8 cellular contexts compared by ENCODE assay signal in genomic region chr14:105999361-106000028, GRCh38.
DNase-seq lines count a peak whose midpoint lies in the region; ATAC-seq and TF ChIP-seq lines count a peak whose summit lies in the region.
"Had no signal": no experiment of that assay in that cellular context is flagged by ENCODE, and none has a peak within 500 bp of the region (broad histone marks: within the 10 kb centered on the region; RNA-seq: fewer than 3 reads in every experiment).

No MANE protein-coding gene starts in this region.

- H3K9me3 ChIP-seq in heart right ventricle (no peaks in the 10 kb centered on the region), vagina (no peaks in the 10 kb centered on the region)

- H3K4me3 Mint-ChIP-seq in activated T-helper 1 cell treated with anti-CD3 and anti-CD28 coated beads, Interleukin-12 subunit alpha, Interleukin-12 subunit beta, Interleukin-2, Interleukin-4 antibody, amounts not matched to agents 30 ng/mL and 10 ng/mL and 1 ng/mL, durations not matched to agents 14 hours and 24 hours and 36 hours, result no peak overlapping the region

- WGBS in heart right ventricle, 2 donors, result 50 to 69% methylated on average over 11 to 15 of the region's 15 CpGs

- H3K27me3 ChIP-seq in heart right ventricle (peaks cover 0 to 14% (median 0%) of the 10 kb centered on the region in 7 donors), vagina (no peaks in the 10 kb centered on the region)

- peak; percentile 64 for DNase-seq in GM13976 (ENCODE audit: low spot score)
- peak; percentile 41 to 46 for DNase-seq in NOMO-1 (lab: John Stamatoyannopoulos, UW; ENCODE audit: unreplicated experiment in 2 of 2)
- peak; percentile 85 for DNase-seq in activated T-helper 1 cell treated with anti-CD3 and anti-CD28 coated beads, Interleukin-12 subunit alpha, Interleukin-12 subunit beta, Interleukin-2, Interleukin-4 antibody, amounts not matched to agents 30 ng/mL and 10 ng/mL and 1 ng/mL, durations not matched to agents 14 hours and 24 hours and 36 hours (ENCODE audit: low spot score)
- DNase-seq in heart right ventricle, result peak; percentile 55 to 63
- DNase-seq in stimulated activated CD4-positive, alpha-beta T cell treated with anti-CD3 and anti-CD28 coated beads, TNF-alpha, amount 100 ng/mL, for 48 hours (ENCODE audit: low read depth in 3 of 3), result peak; percentile 81 to 99 (median 97)
- DNase-seq in vagina (ENCODE audit: extremely low spot score in 2 of 2), result no peak

- peaks cover 0 to 4% (median 0%) of the 10 kb centered on the region in 9 donors for H3K4me1 ChIP-seq in heart right ventricle
- H3K4me1 ChIP-seq in vagina, result no peaks in the 10 kb centered on the region

- intact Hi-C loops in activated T-helper 1 cell treated with anti-CD3 and anti-CD28 coated beads, Interleukin-12 subunit alpha, Interleukin-12 subunit beta, Interleukin-2, Interleukin-4 antibody, amounts not matched to agents 30 ng/mL and 10 ng/mL and 1 ng/mL, durations not matched to agents 14 hours and 24 hours and 36 hours (cut with micrococcal nuclease), result loop anchor here (1.0 to 2.0 kb wide), 3 partner anchors 15 to 54 kb away; no protein-coding TSS in a partner anchor
- intact Hi-C loops in heart right ventricle (cut with DNase I) (no loop called here), vagina (cut with DNase I) (no loop called here)

- H3K36me3 ChIP-seq in heart right ventricle, result no peaks in the 10 kb centered on the region
- no peaks in the 10 kb centered on the region for H3K36me3 ChIP-seq in vagina

- H3K27ac Mint-ChIP-seq in activated T-helper 1 cell treated with anti-CD3 and anti-CD28 coated beads, Interleukin-12 subunit alpha, Interleukin-12 subunit beta, Interleukin-2, Interleukin-4 antibody, amounts not matched to agents 30 ng/mL and 10 ng/mL and 1 ng/mL, durations not matched to agents 14 hours and 24 hours and 36 hours, result peak overlapping the region; percentile 71

- no peaks in the 10 kb centered on the region for H3K9me3 Mint-ChIP-seq in activated T-helper 1 cell treated with anti-CD3 and anti-CD28 coated beads, Interleukin-12 subunit alpha, Interleukin-12 subunit beta, Interleukin-2, Interleukin-4 antibody, amounts not matched to agents 30 ng/mL and 10 ng/mL and 1 ng/mL, durations not matched to agents 14 hours and 24 hours and 36 hours

- no peaks in the 10 kb centered on the region for H3K36me3 Mint-ChIP-seq in activated T-helper 1 cell treated with anti-CD3 and anti-CD28 coated beads, Interleukin-12 subunit alpha, Interleukin-12 subunit beta, Interleukin-2, Interleukin-4 antibody, amounts not matched to agents 30 ng/mL and 10 ng/mL and 1 ng/mL, durations not matched to agents 14 hours and 24 hours and 36 hours (ENCODE audit: low read depth)
- H3K36me3 Mint-ChIP-seq: activated naive CD8-positive, alpha-beta T cell had no signal

- in situ Hi-C loops in GM13976 (cut with MboI; ENCODE audit: low sequenced_read_pairs, unreplicated experiment), result no loop called here

- TF ChIP-seq POLR2A in vagina (IDR thresholded peaks at IDR 0.05), result no peak

- H3K4me1 Mint-ChIP-seq in activated T-helper 1 cell treated with anti-CD3 and anti-CD28 coated beads, Interleukin-12 subunit alpha, Interleukin-12 subunit beta, Interleukin-2, Interleukin-4 antibody, amounts not matched to agents 30 ng/mL and 10 ng/mL and 1 ng/mL, durations not matched to agents 14 hours and 24 hours and 36 hours (ENCODE audit: low read depth), result peaks cover 43% of the 10 kb centered on the region

- H3K27ac ChIP-seq in heart right ventricle (no peak overlapping the region), vagina (no peak overlapping the region)

- no peak overlapping the region for H3K4me3 ChIP-seq in heart right ventricle
- H3K4me3 ChIP-seq in vagina, result no peak overlapping the region

- TF ChIP-seq CTCF in GM13976 (IDR thresholded peaks at IDR 0.05; ENCODE audit: borderline replicate concordance, control extremely low read depth, extremely low read depth, insufficient read depth, missing control alignments), result peak; percentile 84
- peak; percentile 3 to 72 (median 43) for TF ChIP-seq CTCF in heart right ventricle (IDR thresholded peaks at IDR 0.05)
- no peak for TF ChIP-seq CTCF in vagina (IDR thresholded peaks at IDR 0.05)

- no peaks in the 10 kb centered on the region for H3K27me3 Mint-ChIP-seq in activated T-helper 1 cell treated with anti-CD3 and anti-CD28 coated beads, Interleukin-12 subunit alpha, Interleukin-12 subunit beta, Interleukin-2, Interleukin-4 antibody, amounts not matched to agents 30 ng/mL and 10 ng/mL and 1 ng/mL, durations not matched to agents 14 hours and 24 hours and 36 hours (ENCODE audit: insufficient read depth)
- H3K27me3 Mint-ChIP-seq: activated naive CD8-positive, alpha-beta T cell had no signal

- ATAC-seq in HG02571 (IDR thresholded peaks at IDR 0.05; ENCODE audit: unreplicated experiment) (peak; percentile 97), heart right ventricle (peak in 7 of 8 donors; percentile 28 to 90 (median 55))

Comparison
In these comparisons a context has a peak if more than half of its experiments do, and no peak if none do; other contexts are left out.
1. DNase-seq: peak in GM13976 (single experiment), NOMO-1 (2 of 2), activated T-helper 1 cell treated with anti-CD3 and anti-CD28 coated beads, Interleukin-12 subunit alpha, Interleukin-12 subunit beta, Interleukin-2, Interleukin-4 antibody, amounts not matched to agents 30 ng/mL and 10 ng/mL and 1 ng/mL, durations not matched to agents 14 hours and 24 hours and 36 hours (single experiment), heart right ventricle (2 of 2) and stimulated activated CD4-positive, alpha-beta T cell treated with anti-CD3 and anti-CD28 coated beads, TNF-alpha, amount 100 ng/mL, for 48 hours (3 of 3); none in vagina (0 of 2).
2. CTCF ChIP-seq: peak in GM13976 (single experiment) and heart right ventricle (9 of 9); none in vagina (0 of 3).